In genomic region chr11:62654297-62654696, GRCh38 we compare ENCODE assay signal across 9 cellular contexts. TPM values are rescaled to one million over a fixed set of nuclear protein-coding genes. Genes with fewer than 3 reads are reported as not detected.
DNase-seq lines count a peak whose midpoint lies in the region; ATAC-seq, FAIRE-seq and TF ChIP-seq lines count a peak whose summit lies in the region.
"Had no signal": no experiment of that assay in that cellular context is flagged by ENCODE, and none has a peak within 500 bp of the region (broad histone marks: within the 10 kb centered on the region; RNA-seq: fewer than 3 reads in every experiment).

No MANE protein-coding gene starts in this region.

- peaks cover 13% of the 10 kb centered on the region for H3K4me1 Mint-ChIP-seq in activated T-cell treated with anti-CD3 and anti-CD28 coated beads, Interleukin-2, amount 50 U/mL, for 4 hours (ENCODE audit: low read depth)
- peaks cover 10% of the 10 kb centered on the region for H3K4me1 Mint-ChIP-seq in activated T-helper 2 cell treated with anti-CD3 and anti-CD28 coated beads, Interferon-gamma antibody, Interleukin-2, Interleukin-4, amounts not matched to agents 10 μg/mL and 5 μg/mL and 100 μg/mL, durations not matched to agents 14 hours and 24 hours and 36 hours (ENCODE audit: low read depth)

- no peak for FAIRE-seq in urothelium cell line (lab: Jason Lieb, UNC)
- FAIRE-seq: colon had no signal

- peak overlapping the region; percentile 52 for H3K4me3 Mint-ChIP-seq in activated T-cell treated with anti-CD3 and anti-CD28 coated beads, Interleukin-2, amount 50 U/mL, for 4 hours
- H3K4me3 Mint-ChIP-seq in activated T-helper 2 cell treated with anti-CD3 and anti-CD28 coated beads, Interferon-gamma antibody, Interleukin-2, Interleukin-4, amounts not matched to agents 10 μg/mL and 5 μg/mL and 100 μg/mL, durations not matched to agents 14 hours and 24 hours and 36 hours (ENCODE audit: low read depth): peak overlapping the region; percentile 37

- DNase-seq in activated T-cell treated with anti-CD3 and anti-CD28 coated beads, Interleukin-2, amount 50 U/mL, for 4 hours: no peak
- DNase-seq in activated T-cell treated with anti-CD3 and anti-CD28 coated beads, Interleukin-2, amount 50 U/mL, for 1 hour: no peak
- DNase-seq in activated T-helper 2 cell treated with anti-CD3 and anti-CD28 coated beads, Interferon-gamma antibody, Interleukin-2, Interleukin-4, amounts not matched to agents 10 μg/mL and 5 μg/mL and 100 μg/mL, durations not matched to agents 14 hours and 24 hours and 36 hours (ENCODE audit: low spot score): no peak
- DNase-seq in spleen: peak; percentile 41
- no peak for DNase-seq in NCI-H1930 (lab: John Stamatoyannopoulos, UW)
- DNase-seq in urothelium cell line (ENCODE audit: low spot score): no peak
- DNase-seq: left ventricle myocardium inferior, NCI-H510A had no signal

- H3K27me3 Mint-ChIP-seq in activated T-cell treated with anti-CD3 and anti-CD28 coated beads, Interleukin-2, amount 50 U/mL, for 4 hours (ENCODE audit: low read depth): no peaks in the 10 kb centered on the region
- no peaks in the 10 kb centered on the region for H3K27me3 Mint-ChIP-seq in activated T-helper 2 cell treated with anti-CD3 and anti-CD28 coated beads, Interferon-gamma antibody, Interleukin-2, Interleukin-4, amounts not matched to agents 10 μg/mL and 5 μg/mL and 100 μg/mL, durations not matched to agents 14 hours and 24 hours and 36 hours (ENCODE audit: low read depth)

- peak overlapping the region; percentile 25 for H3K27ac Mint-ChIP-seq in activated T-helper 2 cell treated with anti-CD3 and anti-CD28 coated beads, Interferon-gamma antibody, Interleukin-2, Interleukin-4, amounts not matched to agents 10 μg/mL and 5 μg/mL and 100 μg/mL, durations not matched to agents 14 hours and 24 hours and 36 hours

- peak overlapping the region in 1 of 8 donors; percentile 96 for H3K27ac ChIP-seq in spleen

- ATAC-seq in activated T-cell treated with anti-CD3 and anti-CD28 coated beads, Interleukin-2, amount 50 U/mL, for 4 hours: no peak

- intact Hi-C loops in activated T-helper 2 cell treated with anti-CD3 and anti-CD28 coated beads, Interferon-gamma antibody, Interleukin-2, Interleukin-4, amounts not matched to agents 10 μg/mL and 5 μg/mL and 100 μg/mL, durations not matched to agents 14 hours and 24 hours and 36 hours (cut with micrococcal nuclease): loop anchor here (5.0 kb wide), 1 partner anchor 73 kb away; the partner anchor contains the start of genes HNRNPUL2 and TTC9C
- intact Hi-C loops in spleen (cut with DNase I; ENCODE audit: low total_unique reads): no loop called here

- no peaks in the 10 kb centered on the region for H3K27me3 ChIP-seq in spleen (replicated peaks in 1 of 7)

- 84 to 93% (median 86%) methylated on average over 11 of the region's 11 CpGs for WGBS in spleen, 5 donors

- no peaks in the 10 kb centered on the region for H3K9me3 ChIP-seq in spleen
- H3K9me3 ChIP-seq: left ventricle myocardium inferior had no signal

- peak overlapping the region in 1 of 8 donors; percentile 22 for H3K4me3 ChIP-seq in spleen

- H3K4me1 ChIP-seq in spleen: peaks cover 11 to 44% (median 26%) of the 10 kb centered on the region in 6 donors

- H3K36me3 Mint-ChIP-seq in activated T-cell treated with anti-CD3 and anti-CD28 coated beads, Interleukin-2, amount 50 U/mL, for 4 hours (ENCODE audit: insufficient read depth): no peaks in the 10 kb centered on the region
- peaks cover 10% of the 10 kb centered on the region for H3K36me3 Mint-ChIP-seq in activated T-helper 2 cell treated with anti-CD3 and anti-CD28 coated beads, Interferon-gamma antibody, Interleukin-2, Interleukin-4, amounts not matched to agents 10 μg/mL and 5 μg/mL and 100 μg/mL, durations not matched to agents 14 hours and 24 hours and 36 hours (ENCODE audit: low read depth)

- no peak for TF ChIP-seq POLR2A in spleen (IDR thresholded peaks at IDR 0.05)

- H3K9me3 Mint-ChIP-seq in activated T-cell treated with anti-CD3 and anti-CD28 coated beads, Interleukin-2, amount 50 U/mL, for 4 hours: no peaks in the 10 kb centered on the region
- no peaks in the 10 kb centered on the region for H3K9me3 Mint-ChIP-seq in activated T-helper 2 cell treated with anti-CD3 and anti-CD28 coated beads, Interferon-gamma antibody, Interleukin-2, Interleukin-4, amounts not matched to agents 10 μg/mL and 5 μg/mL and 100 μg/mL, durations not matched to agents 14 hours and 24 hours and 36 hours

- H3K36me3 ChIP-seq in spleen: peaks cover 0 to 15% (median 6%) of the 10 kb centered on the region in 6 donors

- no peak for TF ChIP-seq CTCF in spleen (IDR thresholded peaks at IDR 0.05 in 8 of 11, conservative IDR thresholded peaks at IDR 0.05 in 3 of 11)

RNA-seq across cellular contexts. Expression of gene INTS5, which starts 1.2 kb away (rescaled TPM):
- total RNA-seq in activated T-cell treated with anti-CD3 and anti-CD28 coated beads, Interleukin-2, amount 50 U/mL, for 4 hours: 10 to 100 TPM; 43.5 to 50.0 (median 48.0) TPM
- total RNA-seq in activated T-helper 2 cell treated with anti-CD3 and anti-CD28 coated beads, Interferon-gamma antibody, Interleukin-2, Interleukin-4, amounts not matched to agents 10 μg/mL and 5 μg/mL and 100 μg/mL, durations not matched to agents 14 hours and 24 hours and 36 hours: 35.2 and 35.7 TPM in 2 replicates
- total RNA-seq in spleen: 10 to 100 TPM; 16.9 to 34.5 (median 24.8) TPM
- polyA plus RNA-seq in spleen: 10 to 100 TPM in 1 of 3 donors, 1 to 10 TPM in 2; 4.4 to 13.7 (median 7.0) TPM

RNA-seq across cellular contexts. Expression of gene GANAB, which starts 7.9 kb away (rescaled TPM):
- total RNA-seq in activated T-cell treated with anti-CD3 and anti-CD28 coated beads, Interleukin-2, amount 50 U/mL, for 4 hours: 100 to 1,000 TPM; 173 to 204 (median 194) TPM
- total RNA-seq in activated T-helper 2 cell treated with anti-CD3 and anti-CD28 coated beads, Interferon-gamma antibody, Interleukin-2, Interleukin-4, amounts not matched to agents 10 μg/mL and 5 μg/mL and 100 μg/mL, durations not matched to agents 14 hours and 24 hours and 36 hours: 274 and 279 TPM in 2 replicates
- total RNA-seq in spleen: 100 to 1,000 TPM; 122 to 245 (median 198) TPM
- polyA plus RNA-seq in spleen: 10 to 100 TPM; 49.0 to 72.4 (median 53.6) TPM

RNA-seq across cellular contexts. Expression of gene C11orf98, which starts 10.7 kb away (rescaled TPM):
- total RNA-seq in activated T-cell treated with anti-CD3 and anti-CD28 coated beads, Interleukin-2, amount 50 U/mL, for 4 hours: 100 to 1,000 TPM; 174 to 212 (median 206) TPM
- 118 and 130 TPM in 2 replicates for total RNA-seq in activated T-helper 2 cell treated with anti-CD3 and anti-CD28 coated beads, Interferon-gamma antibody, Interleukin-2, Interleukin-4, amounts not matched to agents 10 μg/mL and 5 μg/mL and 100 μg/mL, durations not matched to agents 14 hours and 24 hours and 36 hours
- 10 to 100 TPM; 30.9 to 43.7 (median 42.5) TPM for total RNA-seq in spleen
- polyA plus RNA-seq in spleen: 100 to 1,000 TPM; 144 to 164 (median 152) TPM

RNA-seq across cellular contexts. Expression of gene CSKMT, which starts 10.8 kb away (rescaled TPM):
- total RNA-seq in activated T-cell treated with anti-CD3 and anti-CD28 coated beads, Interleukin-2, amount 50 U/mL, for 4 hours: 10 to 100 TPM; 54.6 to 73.1 (median 73.0) TPM
- 45.4 and 47.2 TPM in 2 replicates for total RNA-seq in activated T-helper 2 cell treated with anti-CD3 and anti-CD28 coated beads, Interferon-gamma antibody, Interleukin-2, Interleukin-4, amounts not matched to agents 10 μg/mL and 5 μg/mL and 100 μg/mL, durations not matched to agents 14 hours and 24 hours and 36 hours
- 10 to 100 TPM in 6 of 7 donors, 1 to 10 TPM in 1; 3.0 to 19.4 (median 13.2) TPM for total RNA-seq in spleen
- 10 to 100 TPM; 32.6 to 59.4 (median 40.3) TPM for polyA plus RNA-seq in spleen

RNA-seq across cellular contexts. Expression of gene UQCC3, which starts 17.2 kb away (rescaled TPM):
- 10 to 100 TPM in 2 of 3 donors, 1 to 10 TPM in 1; 9.4 to 14.6 (median 10.6) TPM for total RNA-seq in activated T-cell treated with anti-CD3 and anti-CD28 coated beads, Interleukin-2, amount 50 U/mL, for 4 hours
- total RNA-seq in activated T-helper 2 cell treated with anti-CD3 and anti-CD28 coated beads, Interferon-gamma antibody, Interleukin-2, Interleukin-4, amounts not matched to agents 10 μg/mL and 5 μg/mL and 100 μg/mL, durations not matched to agents 14 hours and 24 hours and 36 hours: 8.0 and 9.5 TPM in 2 replicates
- 1 to 10 TPM; 4.9 to 6.5 (median 5.9) TPM for total RNA-seq in spleen
- polyA plus RNA-seq in spleen: 10 to 100 TPM; 20.2 to 23.7 (median 23.3) TPM
